ENCODE assay signal across 14 cellular contexts in genomic region chr5:142878638-142879037, GRCh38.
"Had no signal": no experiment of that assay in that cellular context is flagged by ENCODE, and none has a peak within 500 bp of the region (broad histone marks: within the 10 kb centered on the region; RNA-seq: fewer than 3 reads in every experiment).

No MANE protein-coding gene starts in this region.

- H3K27ac ChIP-seq: upper lobe of right lung had no signal

- H3K27me3 ChIP-seq: dorsolateral prefrontal cortex, upper lobe of right lung had no signal

- H3K27me3 Mint-ChIP-seq: activated naive CD8-positive, alpha-beta T cell treated with anti-CD3 and anti-CD28 coated beads, Interleukin-2, amount 10 ng/mL, durations not matched to agents 7 days and 5 days; stimulated activated naive CD8-positive, alpha-beta T cell treated with anti-CD3 and anti-CD28 coated beads, Interleukin-15, Interleukin-2, amounts not matched to agents 100 ng/mL and 50 ng/mL, for 24 hours had no signal

- H3K4me1 Mint-ChIP-seq: activated naive CD8-positive, alpha-beta T cell treated with anti-CD3 and anti-CD28 coated beads, Interleukin-2, amount 10 ng/mL, durations not matched to agents 7 days and 5 days had no signal

- H3K36me3 Mint-ChIP-seq: activated naive CD8-positive, alpha-beta T cell treated with anti-CD3 and anti-CD28 coated beads, Interleukin-2, amount 10 ng/mL, durations not matched to agents 7 days and 5 days had no signal

- H3K9me3 Mint-ChIP-seq: activated naive CD8-positive, alpha-beta T cell treated with anti-CD3 and anti-CD28 coated beads, Interleukin-2, amount 10 ng/mL, durations not matched to agents 7 days and 5 days; endodermal cell; neural crest cell; stimulated activated naive CD8-positive, alpha-beta T cell treated with anti-CD3 and anti-CD28 coated beads, Interleukin-15, Interleukin-2, amounts not matched to agents 100 ng/mL and 50 ng/mL, for 24 hours had no signal

- ATAC-seq: activated CD4-positive, CD25-positive, alpha-beta regulatory T cell treated with anti-CD3 and anti-CD28 coated beads, Interleukin-2, amount 50 U/mL, for 24 hours; sciatic nerve; upper lobe of right lung had no signal

- H3K27ac Mint-ChIP-seq: activated naive CD8-positive, alpha-beta T cell treated with anti-CD3 and anti-CD28 coated beads, Interleukin-2, amount 10 ng/mL, durations not matched to agents 7 days and 5 days; endodermal cell; stimulated activated naive CD8-positive, alpha-beta T cell treated with anti-CD3 and anti-CD28 coated beads, Interleukin-15, Interleukin-2, amounts not matched to agents 100 ng/mL and 50 ng/mL, for 24 hours had no signal

- H3K4me3 ChIP-seq: dorsolateral prefrontal cortex, upper lobe of right lung had no signal

- H3K4me3 Mint-ChIP-seq: activated naive CD8-positive, alpha-beta T cell treated with anti-CD3 and anti-CD28 coated beads, Interleukin-2, amount 10 ng/mL, durations not matched to agents 7 days and 5 days; endodermal cell; neural crest cell; stimulated activated naive CD8-positive, alpha-beta T cell treated with anti-CD3 and anti-CD28 coated beads, Interleukin-15, Interleukin-2, amounts not matched to agents 100 ng/mL and 50 ng/mL, for 24 hours had no signal

- H3K9me3 ChIP-seq: upper lobe of right lung had no signal

- DNase-seq: activated naive CD4-positive, alpha-beta T cell; activated naive CD8-positive, alpha-beta T cell treated with anti-CD3 and anti-CD28 coated beads, Interleukin-2, amount 10 ng/mL, durations not matched to agents 7 days and 5 days; activated T-cell treated with anti-CD3 and anti-CD28 coated beads for 4 hours; aorta; endodermal cell; islet precursor cell; midbrain; T-helper 9 cell; upper lobe of right lung had no signal
